Comparison of ENCODE assay signal across 1 cellular context in genomic region chr12:93375906-93376305, GRCh38.
TF ChIP-seq lines count a peak whose summit lies in the region.

No MANE protein-coding gene starts in this region.

TF ChIP-seq in H1, 55 proteins besides CTCF, POLR2A, EP300 and RAD21:
- no peak for TF ChIP-seq JUN (IDR thresholded peaks at IDR 0.05; ENCODE audit: low read depth, low read length)
